Comparison of ENCODE assay signal across 9 cellular contexts in genomic region chr11:66317766-66318575, GRCh38. TPM values are rescaled to one million over a fixed set of nuclear protein-coding genes. Genes with fewer than 3 reads are reported as not detected.
DNase-seq lines count a peak whose midpoint lies in the region; ATAC-seq, FAIRE-seq and TF ChIP-seq lines count a peak whose summit lies in the region.
"Had no signal": no experiment of that assay in that cellular context is flagged by ENCODE, and none has a peak within 500 bp of the region (broad histone marks: within the 10 kb centered on the region; RNA-seq: fewer than 3 reads in every experiment).

No MANE protein-coding gene starts in this region.

- peaks cover 38% of the 10 kb centered on the region for H3K4me1 Mint-ChIP-seq in activated CD4-positive, alpha-beta memory T cell treated with anti-CD3 and anti-CD28 coated beads, Interleukin-2, amount 10 ng/mL, durations not matched to agents 7 days and 5 days

- POLR2A ChIA-PET in activated CD4-positive, alpha-beta memory T cell treated with anti-CD3 and anti-CD28 coated beads, Interleukin-2, amount 10 ng/mL, durations not matched to agents 7 days and 5 days (lab: Charles Lee), result no interaction called here

- DNase-seq in stimulated activated naive CD4-positive, alpha-beta T cell (lab: John Stamatoyannopoulos, UW), result peak; percentile 63 to 89 (median 81)
- DNase-seq in stimulated activated naive CD4-positive, alpha-beta T cell treated with Interleukin-2 at 50 U/mL for 16 hours (lab: John Stamatoyannopoulos, UW), result no peak
- no peak for DNase-seq in activated CD4-positive, alpha-beta memory T cell treated with anti-CD3 and anti-CD28 coated beads, Interleukin-2, amount 10 ng/mL, durations not matched to agents 7 days and 5 days
- DNase-seq in esophagus squamous epithelium (lab: John Stamatoyannopoulos, UW), result no peak
- no peak for DNase-seq in omental fat pad (ENCODE audit: low spot score)
- no peak for DNase-seq in NCI-H524 treated with DMSO at 0.1 percent for 48 hours (lab: John Stamatoyannopoulos, UW)
- DNase-seq in D721Med (ENCODE audit: insufficient read length, low spot score), result no peak

- peaks cover 43 to 71% (median 55%) of the 10 kb centered on the region in 3 donors for H3K4me1 ChIP-seq in esophagus squamous epithelium

- intact Hi-C loops in esophagus squamous epithelium (cut with DNase I), result no loop called here

- peaks cover 7% of the 10 kb centered on the region for H3K9me3 Mint-ChIP-seq in activated CD4-positive, alpha-beta memory T cell treated with anti-CD3 and anti-CD28 coated beads, Interleukin-2, amount 10 ng/mL, durations not matched to agents 7 days and 5 days

- H3K27ac Mint-ChIP-seq in activated CD4-positive, alpha-beta memory T cell treated with anti-CD3 and anti-CD28 coated beads, Interleukin-2, amount 10 ng/mL, durations not matched to agents 7 days and 5 days, result peak overlapping the region; percentile 52

- TF ChIP-seq POLR2A in esophagus squamous epithelium (IDR thresholded peaks at IDR 0.05), result no peak

- no peak overlapping the region for H3K4me3 Mint-ChIP-seq in activated CD4-positive, alpha-beta memory T cell treated with anti-CD3 and anti-CD28 coated beads, Interleukin-2, amount 10 ng/mL, durations not matched to agents 7 days and 5 days

- TF ChIP-seq CTCF in esophagus squamous epithelium (IDR thresholded peaks at IDR 0.05) (no peak), omental fat pad (IDR thresholded peaks at IDR 0.05) (no peak), D721Med (IDR thresholded peaks at IDR 0.05; ENCODE audit: insufficient read depth, missing control alignments) (no peak)

- no peak for FAIRE-seq in D721Med (lab: Jason Lieb, UNC)

- CTCF ChIA-PET in activated CD4-positive, alpha-beta memory T cell treated with anti-CD3 and anti-CD28 coated beads, Interleukin-2, amount 10 ng/mL, durations not matched to agents 7 days and 5 days (lab: Charles Lee), result interaction anchor here (1.0 kb wide), 1 partner anchor 11 kb away, joined by 3 read pairs; no protein-coding TSS in a partner anchor

- H3K27ac ChIP-seq in esophagus squamous epithelium, result peak overlapping the region; percentile 61 to 92 (median 84)
- H3K27ac ChIP-seq: epithelial cell of prostate had no signal

- no peaks in the 10 kb centered on the region for H3K9me3 ChIP-seq in esophagus squamous epithelium

- ATAC-seq in omental fat pad (ENCODE audit: low FRiP score), result peak; percentile 47
- ATAC-seq in GM18868 (IDR thresholded peaks at IDR 0.05; ENCODE audit: unreplicated experiment), result no peak

- H3K27me3 Mint-ChIP-seq in activated CD4-positive, alpha-beta memory T cell treated with anti-CD3 and anti-CD28 coated beads, Interleukin-2, amount 10 ng/mL, durations not matched to agents 7 days and 5 days, result peaks cover 13% of the 10 kb centered on the region

- no peaks in the 10 kb centered on the region for H3K36me3 Mint-ChIP-seq in activated CD4-positive, alpha-beta memory T cell treated with anti-CD3 and anti-CD28 coated beads, Interleukin-2, amount 10 ng/mL, durations not matched to agents 7 days and 5 days (ENCODE audit: low read depth)

- H3K4me3 ChIP-seq in esophagus squamous epithelium, result no peak overlapping the region

- WGBS in esophagus squamous epithelium, 2 donors, result 13 to 23% methylated on average over 3 of the region's 15 CpGs

- H3K36me3 ChIP-seq in esophagus squamous epithelium, result no peaks in the 10 kb centered on the region

- H3K27me3 ChIP-seq in esophagus squamous epithelium, result peaks cover 0 to 32% (median 0%) of the 10 kb centered on the region in 4 donors

RNA-seq across cellular contexts. Expression of gene CD248, which starts 1.1 kb away (rescaled TPM):
- total RNA-seq in activated CD4-positive, alpha-beta memory T cell treated with anti-CD3 and anti-CD28 coated beads, Interleukin-2, amount 10 ng/mL, durations not matched to agents 7 days and 5 days, result not detected
- 10 to 100 TPM in 1 of 4 donors, 1 to 10 TPM in 3; 1.9 to 13.2 (median 6.1) TPM for total RNA-seq in esophagus squamous epithelium
- 100 to 1,000 TPM in 1 of 4 donors, 10 to 100 TPM in 3; 43.2 to 107 (median 70.7) TPM for total RNA-seq in omental fat pad

RNA-seq across cellular contexts. Expression of gene RIN1, which starts 18.3 kb away (rescaled TPM):
- under 1 TPM; 0.43 to 0.73 TPM for total RNA-seq in activated CD4-positive, alpha-beta memory T cell treated with anti-CD3 and anti-CD28 coated beads, Interleukin-2, amount 10 ng/mL, durations not matched to agents 7 days and 5 days
- 10 to 100 TPM; 22.3 to 37.2 (median 27.6) TPM for total RNA-seq in esophagus squamous epithelium
- 10 to 100 TPM in 1 of 4 donors, 1 to 10 TPM in 3; 2.9 to 34.6 (median 3.6) TPM for total RNA-seq in omental fat pad

RNA-seq across cellular contexts. Expression of gene TMEM151A, which starts 26.3 kb away (rescaled TPM):
- not detected for total RNA-seq in activated CD4-positive, alpha-beta memory T cell treated with anti-CD3 and anti-CD28 coated beads, Interleukin-2, amount 10 ng/mL, durations not matched to agents 7 days and 5 days
- total RNA-seq in esophagus squamous epithelium (not detected), omental fat pad (10 to 100 TPM in 1 of 4 donors, 1 to 10 TPM in 2, not detected in 1; 1.6 to 14.8 (median 9.1) TPM)

RNA-seq across cellular contexts. Expression of gene BRMS1, which starts 26.9 kb away (rescaled TPM):
- 10 to 100 TPM; 39.7 to 40.4 TPM for total RNA-seq in activated CD4-positive, alpha-beta memory T cell treated with anti-CD3 and anti-CD28 coated beads, Interleukin-2, amount 10 ng/mL, durations not matched to agents 7 days and 5 days
- total RNA-seq in esophagus squamous epithelium (10 to 100 TPM; 43.8 to 65.5 (median 56.8) TPM), omental fat pad (10 to 100 TPM; 36.7 to 59.2 (median 42.0) TPM)

RNA-seq across cellular contexts. Expression of gene YIF1A, which starts 29.0 kb away (rescaled TPM):
- 10 to 100 TPM; 49.5 to 52.5 TPM for total RNA-seq in activated CD4-positive, alpha-beta memory T cell treated with anti-CD3 and anti-CD28 coated beads, Interleukin-2, amount 10 ng/mL, durations not matched to agents 7 days and 5 days
- total RNA-seq in esophagus squamous epithelium (10 to 100 TPM; 51.9 to 71.9 (median 63.8) TPM), omental fat pad (100 to 1,000 TPM in 1 of 4 donors, 10 to 100 TPM in 3; 57.1 to 116 (median 63.4) TPM)

Comparison
In these comparisons a context has a peak if more than half of its experiments do, and no peak if none do; other contexts are left out.
1. DNase-seq: peak in stimulated activated naive CD4-positive, alpha-beta T cell (6 of 6); none in stimulated activated naive CD4-positive, alpha-beta T cell treated with Interleukin-2 at 50 U/mL for 16 hours (single experiment), activated CD4-positive, alpha-beta memory T cell treated with anti-CD3 and anti-CD28 coated beads, Interleukin-2, amount 10 ng/mL, durations not matched to agents 7 days and 5 days (single experiment), esophagus squamous epithelium (single experiment), omental fat pad (single experiment), NCI-H524 treated with DMSO at 0.1 percent for 48 hours (single experiment) and D721Med (single experiment).